ENCODE assay signal across 10 cellular contexts in genomic region chr17:40348562-40349476, GRCh38. TPM values are rescaled to one million over a fixed set of nuclear protein-coding genes. Genes with fewer than 3 reads are reported as not detected.
A peak's percentile ranks its signal among the peaks of the same experiment; 100 is the strongest.
DNase-seq lines count a peak whose midpoint lies in the region; ATAC-seq lines count a peak whose summit lies in the region.
"Had no signal": no experiment of that assay in that cellular context is flagged by ENCODE, and none has a peak within 500 bp of the region (broad histone marks: within the 10 kb centered on the region; RNA-seq: fewer than 3 reads in every experiment).

No MANE protein-coding gene starts in this region.

- H3K27me3 Mint-ChIP-seq in stimulated activated naive CD8-positive, alpha-beta T cell treated with anti-CD3 and anti-CD28 coated beads, Interleukin-15, Interleukin-2, amounts not matched to agents 100 ng/mL and 50 ng/mL, for 24 hours = no peaks in the 10 kb centered on the region
- H3K27me3 Mint-ChIP-seq in stimulated activated naive CD8-positive, alpha-beta T cell treated with anti-CD3 and anti-CD28 coated beads, Interleukin-15, amount 100 ng/mL, for 72 hours = no peaks in the 10 kb centered on the region
- H3K27me3 Mint-ChIP-seq: dendritic cell treated with granulocyte-macrophage colony-stimulating factor and Interleukin-4, amounts not matched to agents 40 ng/mL and 50 ng/mL, for 4 days had no signal

- ATAC-seq in stimulated activated naive CD8-positive, alpha-beta T cell treated with anti-CD3 and anti-CD28 coated beads, Interleukin-15, amount 100 ng/mL, for 72 hours = no peak
- ATAC-seq in HG02973 (IDR thresholded peaks at IDR 0.05; ENCODE audit: unreplicated experiment) (no peak), HG03457 (IDR thresholded peaks at IDR 0.05; ENCODE audit: unreplicated experiment) (no peak)

- no peaks in the 10 kb centered on the region for H3K9me3 ChIP-seq in muscle layer of colon (ENCODE audit: low read length)

- peak overlapping the region; percentile 71 for H3K27ac Mint-ChIP-seq in stimulated activated naive CD8-positive, alpha-beta T cell treated with anti-CD3 and anti-CD28 coated beads, Interleukin-15, Interleukin-2, amounts not matched to agents 100 ng/mL and 50 ng/mL, for 24 hours
- H3K27ac Mint-ChIP-seq in stimulated activated naive CD8-positive, alpha-beta T cell treated with anti-CD3 and anti-CD28 coated beads, Interleukin-15, amount 100 ng/mL, for 72 hours = peak overlapping the region in 1 of 2 donors; percentile 72

- no peak overlapping the region for H3K4me3 Mint-ChIP-seq in stimulated activated naive CD8-positive, alpha-beta T cell treated with anti-CD3 and anti-CD28 coated beads, Interleukin-15, Interleukin-2, amounts not matched to agents 100 ng/mL and 50 ng/mL, for 24 hours
- no peak overlapping the region for H3K4me3 Mint-ChIP-seq in stimulated activated naive CD8-positive, alpha-beta T cell treated with anti-CD3 and anti-CD28 coated beads, Interleukin-15, amount 100 ng/mL, for 72 hours
- H3K4me3 Mint-ChIP-seq: dendritic cell treated with granulocyte-macrophage colony-stimulating factor and Interleukin-4, amounts not matched to agents 40 ng/mL and 50 ng/mL, for 4 days had no signal

- H3K9ac ChIP-seq in muscle layer of colon (ENCODE audit: low read length) = no peak overlapping the region

- peaks cover 27% of the 10 kb centered on the region for H3K36me3 Mint-ChIP-seq in stimulated activated naive CD8-positive, alpha-beta T cell treated with anti-CD3 and anti-CD28 coated beads, Interleukin-15, Interleukin-2, amounts not matched to agents 100 ng/mL and 50 ng/mL, for 24 hours (ENCODE audit: low read depth)

- H3K4me3 ChIP-seq in muscle layer of colon (ENCODE audit: low read depth in 1 of 2, low read length in 2 of 2) = peak overlapping the region in 1 of 2 donors; percentile 21

- DNase-seq in stimulated activated naive CD8-positive, alpha-beta T cell treated with anti-CD3 and anti-CD28 coated beads, Interleukin-15, amount 100 ng/mL, for 72 hours = no peak
- peak; percentile 32 for DNase-seq in dermis blood vessel endothelial cell
- no peak for DNase-seq in CD1c-positive myeloid dendritic cell (ENCODE audit: extremely low spot score)
- DNase-seq in stimulated activated CD4-positive, alpha-beta T cell treated with anti-CD3 and anti-CD28 coated beads, Interleukin-4, amount 100 ng/mL, for 24 hours = no peak
- DNase-seq: DMS53 had no signal

- peaks cover 64% of the 10 kb centered on the region for H3K4me1 Mint-ChIP-seq in stimulated activated naive CD8-positive, alpha-beta T cell treated with anti-CD3 and anti-CD28 coated beads, Interleukin-15, Interleukin-2, amounts not matched to agents 100 ng/mL and 50 ng/mL, for 24 hours (ENCODE audit: low read depth)
- peaks cover 92% of the 10 kb centered on the region for H3K4me1 Mint-ChIP-seq in stimulated activated naive CD8-positive, alpha-beta T cell treated with anti-CD3 and anti-CD28 coated beads, Interleukin-15, amount 100 ng/mL, for 72 hours

- H3K4me1 ChIP-seq in muscle layer of colon (ENCODE audit: insufficient read depth, low read length) = peaks cover 66% of the 10 kb centered on the region

- H3K27me3 ChIP-seq in muscle layer of colon (ENCODE audit: control insufficient read depth in 1 of 2, insufficient read depth in 2 of 2, low read length in 2 of 2) = no peaks in the 10 kb centered on the region

- H3K27ac ChIP-seq in muscle layer of colon (ENCODE audit: low read depth, low read length) = peak overlapping the region; percentile 67

- H3K36me3 ChIP-seq in muscle layer of colon (ENCODE audit: insufficient read depth, low read length) = peaks cover 35% of the 10 kb centered on the region

- H3K9me3 Mint-ChIP-seq in stimulated activated naive CD8-positive, alpha-beta T cell treated with anti-CD3 and anti-CD28 coated beads, Interleukin-15, Interleukin-2, amounts not matched to agents 100 ng/mL and 50 ng/mL, for 24 hours = no peaks in the 10 kb centered on the region
- no peaks in the 10 kb centered on the region for H3K9me3 Mint-ChIP-seq in stimulated activated naive CD8-positive, alpha-beta T cell treated with anti-CD3 and anti-CD28 coated beads, Interleukin-15, amount 100 ng/mL, for 72 hours
- H3K9me3 Mint-ChIP-seq: dendritic cell treated with granulocyte-macrophage colony-stimulating factor and Interleukin-4, amounts not matched to agents 40 ng/mL and 50 ng/mL, for 4 days had no signal

RNA-seq across cellular contexts. Expression of gene GJD3, which starts 15.7 kb away (rescaled TPM):
- total RNA-seq in dermis blood vessel endothelial cell = 3.7 and 4.3 TPM in 2 replicates

RNA-seq across cellular contexts. Expression of gene RARA, which starts 39.8 kb away (rescaled TPM):
- 9.7 and 13.6 TPM in 2 replicates for total RNA-seq in dermis blood vessel endothelial cell
